In the genomic region with DNA sequence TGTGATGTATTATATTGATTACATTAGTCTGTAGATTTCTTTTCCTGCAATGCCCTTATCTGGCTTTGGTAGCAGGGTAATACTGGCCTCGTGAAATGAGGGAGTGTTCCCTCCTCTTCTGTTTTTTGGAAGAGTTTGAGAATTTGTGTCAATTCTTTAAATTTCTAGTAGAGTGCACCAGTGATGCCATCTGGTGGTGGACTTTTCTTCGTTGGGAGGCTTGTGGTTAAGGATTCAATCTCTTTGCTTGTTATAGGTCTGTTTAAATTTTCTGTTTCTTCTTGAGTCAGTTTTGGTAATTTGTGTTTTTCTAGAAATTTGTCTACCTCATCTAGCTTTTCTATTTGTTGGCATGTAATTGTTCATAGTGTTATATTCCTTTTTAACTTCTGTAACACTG, we compare ENCODE assay signal across 8 cellular contexts. TPM values are rescaled to one million over a fixed set of nuclear protein-coding genes. Genes with fewer than 3 reads are reported as not detected.
A peak's percentile ranks its signal among the peaks of the same experiment; 100 is the strongest.
DNase-seq lines count a peak whose midpoint lies in the region; ATAC-seq, FAIRE-seq and TF ChIP-seq lines count a peak whose summit lies in the region.

No MANE protein-coding gene starts in this region.

- H2AFZ ChIP-seq in fibroblast of lung (ENCODE audit: low read length), result no peak overlapping the region

- H3K9ac ChIP-seq in fibroblast of lung (ENCODE audit: insufficient read depth, low read length), result no peak overlapping the region

- H3K27ac ChIP-seq in fibroblast of lung (ENCODE audit: insufficient read depth, low read length), result no peak overlapping the region

- no peaks in the 10 kb centered on the region for H3K79me2 ChIP-seq in fibroblast of lung (ENCODE audit: control insufficient read depth, insufficient read depth, low read length)

- no peaks in the 10 kb centered on the region for H3K36me3 ChIP-seq in fibroblast of lung (ENCODE audit: control insufficient read depth, insufficient read depth, low read length)

- H3K4me1 ChIP-seq in fibroblast of lung (ENCODE audit: control insufficient read depth, extremely low read depth, insufficient read depth, low read length), result no peaks in the 10 kb centered on the region

- no peak overlapping the region for H3K4me2 ChIP-seq in fibroblast of lung (ENCODE audit: extremely low read depth, insufficient read depth, low read length)

- no peaks in the 10 kb centered on the region for H3K27me3 ChIP-seq in fibroblast of lung (ENCODE audit: control insufficient read depth, insufficient read depth, low read length)

- DNase-seq in D721Med (ENCODE audit: insufficient read length, low spot score), result no peak
- DNase-seq in HS-27A (ENCODE audit: low read depth), result peak; percentile 4
- DNase-seq in T-helper 1 cell, result peak in 3 of 5 donors; percentile 11 to 37 (median 29)
- peak in 1 of 2 donors; percentile 73 for DNase-seq in fibroblast of lung (ENCODE audit: low read depth in 2 of 2)
- DNase-seq in superior temporal gyrus (ENCODE audit: extremely low spot score), result peak; percentile 56
- no peak for DNase-seq in activated CD8-positive, alpha-beta memory T cell treated with anti-CD3 and anti-CD28 coated beads, Interleukin-2, amount 50 U/mL, for 48 hours
- DNase-seq in NCI-H2081 (lab: John Stamatoyannopoulos, UW), result no peak

- H4K20me1 ChIP-seq in fibroblast of lung (ENCODE audit: control insufficient read depth, extremely low read depth, insufficient read depth, low read length), result no peaks in the 10 kb centered on the region

- FAIRE-seq in D721Med (lab: Jason Lieb, UNC), result no peak

- H3K9me3 ChIP-seq in fibroblast of lung (ENCODE audit: control insufficient read depth, insufficient read depth, low read depth, low read length), result no peaks in the 10 kb centered on the region

- ATAC-seq in GM18907 (IDR thresholded peaks at IDR 0.05; ENCODE audit: unreplicated experiment), result no peak

- TF ChIP-seq CTCF in D721Med (IDR thresholded peaks at IDR 0.05; ENCODE audit: insufficient read depth, missing control alignments), result peak; percentile 51
- peak; percentile 49 to 64 for TF ChIP-seq CTCF in fibroblast of lung (conservative IDR thresholded peaks at IDR 0.05 in 1 of 2, IDR thresholded peaks at IDR 0.05 in 1 of 2; ENCODE audit: low read depth in 1 of 2, low read length in 2 of 2)

- H3K4me3 ChIP-seq in fibroblast of lung (replicated peaks in 1 of 4; ENCODE audit: control extremely low read depth in 1 of 4, insufficient read depth in 1 of 4, low read depth in 3 of 4, low read length in 4 of 4), result no peak overlapping the region

RNA-seq across cellular contexts. Expression of a gene that starts 18.9 kb away (rescaled TPM):
- total RNA-seq in fibroblast of lung, result 0.26 and 0.33 TPM in 2 replicates
- polyA plus RNA-seq in fibroblast of lung, result 0.12 and 0.17 TPM in 2 replicates
- 0.48 and 0.53 TPM in 2 replicates for polyA plus RNA-seq in fibroblast of lung (2012)
- polyA minus RNA-seq in fibroblast of lung (ENCODE audit: low replicate concordance), result 0.07 and 0.08 TPM in 2 replicates

RNA-seq across cellular contexts. Expression of a gene that starts 46.5 kb away (rescaled TPM):
- not detected in 2 replicates for total RNA-seq in fibroblast of lung
- polyA plus RNA-seq in fibroblast of lung, result not detected in 2 replicates
- not detected in 2 replicates for polyA plus RNA-seq in fibroblast of lung (2012)
- not detected in 2 replicates for polyA minus RNA-seq in fibroblast of lung (ENCODE audit: low replicate concordance)

Comparison
In these comparisons a context has a peak if more than half of its experiments do, and no peak if none do; other contexts are left out.
1. DNase-seq: peak in HS-27A (single experiment), T-helper 1 cell (3 of 5) and superior temporal gyrus (single experiment); none in D721Med (single experiment), activated CD8-positive, alpha-beta memory T cell treated with anti-CD3 and anti-CD28 coated beads, Interleukin-2, amount 50 U/mL, for 48 hours (single experiment) and NCI-H2081 (0 of 2).